Comparison of ENCODE assay signal across 28 cellular contexts in genomic region chr16:18842565-18842964, GRCh38.
"Had no signal": no experiment of that assay in that cellular context is flagged by ENCODE, and none has a peak within 500 bp of the region (broad histone marks: within the 10 kb centered on the region; RNA-seq: fewer than 3 reads in every experiment).

No MANE protein-coding gene starts in this region.

- H3K36me3 ChIP-seq: ovary had no signal

- H3K4me3 Mint-ChIP-seq: activated naive CD4-positive, alpha-beta T cell treated with anti-CD3 and anti-CD28 coated beads, Interleukin-2, amount 50 U/mL, for 24 hours; natural killer cell treated with Interleukin-12 subunit alpha and Interleukin-12 subunit beta and Interleukin-15 and Interleukin-18, amount 100 ng/mL, for 72 hours; stimulated activated memory B cell treated with anti-CD40 and anti-IgM and Interleukin-4, amounts not matched to agents 10 μg/mL and 1 μg/mL and 100 μg/mL, for 72 hours had no signal

- H3K27me3 ChIP-seq: adrenal gland, body of pancreas, colonic mucosa, heart right ventricle, left lung, ovary, sigmoid colon, tibial nerve had no signal

- H3K27me3 Mint-ChIP-seq: activated naive CD4-positive, alpha-beta T cell treated with anti-CD3 and anti-CD28 coated beads, Interleukin-2, amount 50 U/mL, for 24 hours; natural killer cell treated with Interleukin-12 subunit alpha and Interleukin-12 subunit beta and Interleukin-15 and Interleukin-18, amount 100 ng/mL, for 72 hours; stimulated activated memory B cell treated with anti-CD40 and anti-IgM and Interleukin-4, amounts not matched to agents 10 μg/mL and 1 μg/mL and 100 μg/mL, for 72 hours had no signal

- H3K4me1 ChIP-seq: adrenal gland, body of pancreas, colonic mucosa, heart right ventricle, prostate gland, sigmoid colon, tibial nerve had no signal

- H3K27ac Mint-ChIP-seq: activated naive CD4-positive, alpha-beta T cell treated with anti-CD3 and anti-CD28 coated beads, Interleukin-2, amount 50 U/mL, for 24 hours; stimulated activated memory B cell treated with anti-CD40 and anti-IgM and Interleukin-4, amounts not matched to agents 10 μg/mL and 1 μg/mL and 100 μg/mL, for 72 hours had no signal

- DNase-seq: activated CD4-positive, alpha-beta T cell treated with anti-CD3 and anti-CD28 coated beads for 4 hours; activated CD4-positive, alpha-beta T cell treated with anti-CD3 and anti-CD28 coated beads, Interleukin-2, amount 50 U/mL, for 4 hours; activated CD8-positive, alpha-beta memory T cell treated with anti-CD3 and anti-CD28 coated beads, Interleukin-2, amount 50 U/mL, for 4 hours; activated gamma-delta T cell treated with Interleukin-2 at 50 U/mL for 16 hours; activated T-cell treated with anti-CD3 and anti-CD28 coated beads, Interleukin-2, amount 50 U/mL, for 1 hour; adrenal gland; aorta; body of pancreas; cerebellar nuclear complex; colonic mucosa; foreskin fibroblast; heart right ventricle; kidney glomerular epithelial cell; left lung; mesendoderm; ovary; retina; sigmoid colon; small intestine; stimulated activated CD4-positive, alpha-beta T cell treated with anti-CD3 and anti-CD28 coated beads, Interleukin-4, amount 100 ng/mL, for 4 hours; stimulated activated CD8-positive, alpha-beta memory T cell treated with anti-CD3 and anti-CD28 coated beads, Interleukin-4, amount 100 ng/mL, for 48 hours; T-helper 1 cell had no signal

- H3K4me1 Mint-ChIP-seq: stimulated activated memory B cell treated with anti-CD40 and anti-IgM and Interleukin-4, amounts not matched to agents 10 μg/mL and 1 μg/mL and 100 μg/mL, for 72 hours had no signal

- H3K9me3 ChIP-seq: adrenal gland, body of pancreas, colonic mucosa, heart right ventricle, left lung, ovary, prostate gland, sigmoid colon, tibial nerve had no signal

- H3K4me3 ChIP-seq: adrenal gland, body of pancreas, colonic mucosa, heart right ventricle, left lung, lung, ovary, prostate gland, sigmoid colon, tibial nerve had no signal

- ATAC-seq: body of pancreas; heart right ventricle; left lung; natural killer cell treated with Interleukin-12 subunit alpha and Interleukin-12 subunit beta and Interleukin-15 and Interleukin-18, amount 100 ng/mL, for 72 hours; stimulated activated memory B cell treated with anti-CD40 and anti-IgM and Interleukin-4, amounts not matched to agents 10 μg/mL and 1 μg/mL and 100 μg/mL, for 72 hours had no signal

- H3K9me3 Mint-ChIP-seq: activated naive CD4-positive, alpha-beta T cell treated with anti-CD3 and anti-CD28 coated beads, Interleukin-2, amount 50 U/mL, for 24 hours; natural killer cell treated with Interleukin-12 subunit alpha and Interleukin-12 subunit beta and Interleukin-15 and Interleukin-18, amount 100 ng/mL, for 72 hours; stimulated activated memory B cell treated with anti-CD40 and anti-IgM and Interleukin-4, amounts not matched to agents 10 μg/mL and 1 μg/mL and 100 μg/mL, for 72 hours had no signal

- H3K27ac ChIP-seq: adrenal gland, body of pancreas, colonic mucosa, heart right ventricle, ovary, prostate gland, sigmoid colon, tibial nerve had no signal
